ENCODE assay signal across 2 cellular contexts in the genomic region with DNA sequence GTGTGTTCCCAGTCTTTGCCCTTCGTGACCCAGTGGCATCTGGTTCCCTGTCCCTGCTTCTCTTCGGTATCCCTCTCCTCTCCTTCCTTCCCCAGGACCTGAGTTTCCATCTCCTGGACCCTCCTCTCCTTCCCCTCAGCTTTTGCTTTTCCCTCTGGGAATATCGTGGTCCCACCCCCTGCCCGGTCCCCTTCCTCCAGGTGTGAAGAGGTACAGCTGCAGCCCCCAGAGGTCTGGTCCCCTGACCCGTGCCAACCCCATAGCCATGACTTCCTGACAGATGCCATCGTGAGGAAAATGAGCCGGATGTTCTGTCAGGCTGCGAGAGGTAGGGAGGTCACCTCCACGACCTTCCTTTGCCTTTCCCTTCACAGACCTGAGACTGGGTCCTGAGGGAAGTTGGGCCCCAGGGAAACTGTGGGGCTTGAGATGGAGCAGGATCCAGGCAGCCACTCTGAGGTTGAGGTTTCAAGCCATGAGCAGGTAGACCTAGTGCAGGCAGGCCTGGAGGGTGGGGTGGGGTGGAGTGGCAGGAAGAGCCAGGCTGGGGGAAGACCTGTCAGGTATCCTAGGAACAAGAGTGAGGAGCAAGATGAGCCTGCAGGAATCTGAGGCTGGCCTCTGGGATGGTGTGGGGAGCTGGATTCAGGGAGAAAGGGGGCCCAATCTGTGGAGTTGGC.
TF ChIP-seq lines count a peak whose summit lies in the region.

No MANE protein-coding gene starts in this region.

TF ChIP-seq in IMR-90, 13 proteins besides CTCF, POLR2A, EP300 and RAD21:
- TF ChIP-seq SMC3 (IDR thresholded peaks at IDR 0.05; ENCODE audit: low read depth, low read length) (no peak), NFE2L2 (IDR thresholded peaks at IDR 0.05; ENCODE audit: low read depth, low read length) (no peak), CEBPB (IDR thresholded peaks at IDR 0.05; ENCODE audit: low read depth, low read length) (no peak), MAZ (IDR thresholded peaks at IDR 0.05; ENCODE audit: borderline replicate concordance, low read depth, low read length) (no peak), RCOR1 (IDR thresholded peaks at IDR 0.05; ENCODE audit: insufficient replicate concordance, low read length) (no peak), RFX5 (IDR thresholded peaks at IDR 0.05; ENCODE audit: low read depth, low read length) (no peak), FOS (IDR thresholded peaks at IDR 0.05; ENCODE audit: low read depth, low read length) (no peak), MAFK (IDR thresholded peaks at IDR 0.05; ENCODE audit: low read depth, low read length) (no peak), CHD1 (IDR thresholded peaks at IDR 0.05; ENCODE audit: low read depth, low read length) (no peak), BHLHE40 (IDR thresholded peaks at IDR 0.05; ENCODE audit: low read depth, low read length) (no peak), MXI1 (IDR thresholded peaks at IDR 0.05; ENCODE audit: borderline replicate concordance, low read depth, low read length) (no peak)
- TF ChIP-seq, protein P1, sequence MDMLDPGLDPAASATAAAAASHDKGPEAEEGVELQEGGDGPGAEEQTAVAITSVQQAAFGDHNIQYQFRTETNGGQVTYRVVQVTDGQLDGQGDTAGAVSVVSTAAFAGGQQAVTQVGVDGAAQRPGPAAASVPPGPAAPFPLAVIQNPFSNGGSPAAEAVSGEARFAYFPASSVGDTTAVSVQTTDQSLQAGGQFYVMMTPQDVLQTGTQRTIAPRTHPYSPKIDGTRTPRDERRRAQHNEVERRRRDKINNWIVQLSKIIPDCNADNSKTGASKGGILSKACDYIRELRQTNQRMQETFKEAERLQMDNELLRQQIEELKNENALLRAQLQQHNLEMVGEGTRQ (IDR thresholded peaks at IDR 0.05; ENCODE audit: low read depth, low read length) = no peak
- TF ChIP-seq, protein P2, sequence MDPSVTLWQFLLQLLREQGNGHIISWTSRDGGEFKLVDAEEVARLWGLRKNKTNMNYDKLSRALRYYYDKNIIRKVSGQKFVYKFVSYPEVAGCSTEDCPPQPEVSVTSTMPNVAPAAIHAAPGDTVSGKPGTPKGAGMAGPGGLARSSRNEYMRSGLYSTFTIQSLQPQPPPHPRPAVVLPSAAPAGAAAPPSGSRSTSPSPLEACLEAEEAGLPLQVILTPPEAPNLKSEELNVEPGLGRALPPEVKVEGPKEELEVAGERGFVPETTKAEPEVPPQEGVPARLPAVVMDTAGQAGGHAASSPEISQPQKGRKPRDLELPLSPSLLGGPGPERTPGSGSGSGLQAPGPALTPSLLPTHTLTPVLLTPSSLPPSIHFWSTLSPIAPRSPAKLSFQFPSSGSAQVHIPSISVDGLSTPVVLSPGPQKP (IDR thresholded peaks at IDR 0.05; ENCODE audit: borderline replicate concordance, low read depth, low read length) = no peak

TF ChIP-seq in GM12878, 131 proteins besides CTCF, POLR2A, EP300 and RAD21:
- TF ChIP-seq POU2F2 (IDR thresholded peaks at IDR 0.05; ENCODE audit: borderline replicate concordance, low read depth, low read length) (no peak), HSF1 (IDR thresholded peaks at IDR 0.05; ENCODE audit: low read depth, low read length) (no peak), E2F4 (IDR thresholded peaks at IDR 0.05; ENCODE audit: low read depth, low read length) (no peak), CHD1 (IDR thresholded peaks at IDR 0.05; ENCODE audit: low read depth, low read length) (no peak)
